In the genomic region with DNA sequence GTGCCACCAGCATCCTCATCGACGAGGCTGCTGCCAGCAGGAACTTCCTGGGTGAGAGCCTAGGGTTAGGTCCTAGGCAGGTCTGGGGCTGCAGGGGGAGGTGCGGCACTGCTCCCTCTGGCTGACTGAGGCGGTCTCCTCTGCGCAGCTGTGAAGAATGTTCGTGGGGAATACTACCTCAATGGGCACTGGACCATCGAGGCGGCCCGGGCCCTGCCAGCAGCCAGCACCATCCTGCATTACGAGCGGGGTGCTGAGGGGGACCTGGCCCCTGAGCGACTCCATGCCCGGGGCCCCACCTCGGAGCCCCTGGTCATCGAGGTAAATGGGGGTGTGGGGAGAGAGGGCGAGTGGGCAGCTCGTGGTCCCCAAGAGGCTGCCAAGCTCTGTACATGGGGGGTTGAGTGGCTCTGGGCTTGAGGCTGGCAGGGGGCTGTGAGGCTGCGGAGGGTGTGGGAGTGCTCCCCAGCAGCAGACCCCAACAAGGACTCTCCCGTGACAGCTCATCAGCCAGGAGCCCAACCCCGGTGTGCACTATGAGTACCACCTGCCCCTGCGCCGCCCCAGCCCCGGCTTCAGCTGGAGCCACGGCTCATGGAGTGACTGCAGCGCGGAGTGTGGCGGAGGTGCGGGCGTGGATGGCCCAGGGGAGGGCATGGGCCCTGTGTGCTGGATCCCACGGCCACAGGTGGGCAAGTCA, we compare ENCODE assay signal across 24 cellular contexts. TPM values are rescaled to one million over a fixed set of nuclear protein-coding genes. Genes with fewer than 3 reads are reported as not detected.
DNase-seq lines count a peak whose midpoint lies in the region; ATAC-seq, FAIRE-seq and TF ChIP-seq lines count a peak whose summit lies in the region.
"Had no signal": no experiment of that assay in that cellular context is flagged by ENCODE, and none has a peak within 500 bp of the region (broad histone marks: within the 10 kb centered on the region; RNA-seq: fewer than 3 reads in every experiment).

No MANE protein-coding gene starts in this region.

- no peak overlapping the region for H3K23ac ChIP-seq in H1 (ENCODE audit: insufficient read length)

- WGBS in H1 (ENCODE audit: extremely low coverage in 1 of 2, insufficient coverage in 1 of 2, insufficient read length in 1 of 2, insufficient replicate concordance in 2 of 2, low coverage in 1 of 2, low lambda C conversion rate in 2 of 2, missing lambda C conversion rate in 1 of 2), 2 experiments = 92% methylated on average over 28 of the region's 30 CpGs; no CpG with 5 or more reads in 1 of the 2 experiments
- 89 to 93% (median 92%) methylated on average over 20 to 30 of the region's 30 CpGs for WGBS in stomach, 5 donors

- peaks cover 0 to 14% (median 0%) of the 10 kb centered on the region in 11 experiments; a peak in 3 of 22 replicates for H4K20me1 ChIP-seq in BLaER1 treated with 17β-estradiol and CSF1 and Interleukin-3, amounts not matched to agents 10 nM and 100 nM
- H4K20me1 ChIP-seq in H1 (replicated peaks in 1 of 2; ENCODE audit: control insufficient read depth in 1 of 2, insufficient read depth in 2 of 2, low read length in 2 of 2) = peaks cover 0 to 5% of the 10 kb centered on the region in 2 experiments

- no peak overlapping the region for H3K4ac ChIP-seq in H1 (replicated peaks; ENCODE audit: insufficient read length, low read depth, low read length)

- no peak overlapping the region for H2AK5ac ChIP-seq in H1 (ENCODE audit: low read depth, low read length)

- H3K9me3 Mint-ChIP-seq in naive thymus-derived CD4-positive, alpha-beta T cell = peaks cover 0 to 2% (median 0%) of the 10 kb centered on the region in 11 donors

- no peak for TF ChIP-seq CTCF in H1 (IDR thresholded peaks at IDR 0.05; ENCODE audit: control extremely low read depth in 1 of 3, insufficient read depth in 1 of 3, low read depth in 1 of 3, low read length in 3 of 3)
- no peak for TF ChIP-seq CTCF in stomach (IDR thresholded peaks at IDR 0.05)

- H3K79me1 ChIP-seq in H1 (ENCODE audit: low read depth, low read length) = no peaks in the 10 kb centered on the region

- no peaks in the 10 kb centered on the region for H3K36me3 ChIP-seq in BLaER1 treated with 17β-estradiol and CSF1 and Interleukin-3, amounts not matched to agents 10 nM and 100 nM
- H3K36me3 ChIP-seq in H1 (ENCODE audit: control insufficient read depth in 2 of 4, insufficient read depth in 4 of 4, low read length in 3 of 4) = peaks cover 0 to 11% (median 6%) of the 10 kb centered on the region in 4 experiments; a peak in 5 of 8 replicates
- no peaks in the 10 kb centered on the region for H3K36me3 ChIP-seq in naive thymus-derived CD4-positive, alpha-beta T cell (ENCODE audit: control insufficient read depth in 2 of 3, insufficient read depth in 3 of 3, low read length in 3 of 3)
- H3K36me3 ChIP-seq in stomach = peaks cover 0 to 65% (median 22%) of the 10 kb centered on the region in 4 donors

- peak; percentile 32 for ATAC-seq in naive thymus-derived CD4-positive, alpha-beta T cell
- ATAC-seq: A549 had no signal

- no peak overlapping the region for H4K5ac ChIP-seq in H1 (ENCODE audit: insufficient read length, low read depth, low read length)

- peak overlapping the region; percentile 46; the same call in 1 of the 2 replicates for H4K8ac ChIP-seq in H1 (ENCODE audit: extremely low read depth, insufficient read depth, low read length)

- H2BK12ac ChIP-seq in H1 (ENCODE audit: low read depth, low read length) = no peak overlapping the region

- H3K27me3 ChIP-seq in BLaER1 treated with 17β-estradiol and CSF1 and Interleukin-3, amounts not matched to agents 10 nM and 100 nM = peaks cover 0 to 13% (median 10%) of the 10 kb centered on the region in 11 experiments; a peak in 19 of 22 replicates
- H3K27me3 ChIP-seq in H1 (replicated peaks in 1 of 4; ENCODE audit: control insufficient read depth in 3 of 4, extremely low read depth in 1 of 4, insufficient read depth in 3 of 4, low read length in 3 of 4) (no peaks in the 10 kb centered on the region), stomach (no peaks in the 10 kb centered on the region)
- no peaks in the 10 kb centered on the region for H3K27me3 ChIP-seq in naive thymus-derived CD4-positive, alpha-beta T cell (ENCODE audit: control insufficient read depth in 2 of 2, insufficient read depth in 2 of 2, low read length in 2 of 2)

- H2AFZ ChIP-seq in H1 (ENCODE audit: low read length) = no peak overlapping the region

- TF ChIP-seq EP300 in H1 (IDR thresholded peaks at IDR 0.05; ENCODE audit: borderline replicate concordance in 1 of 2, low read depth in 2 of 2, low read length in 2 of 2) (no peak), stomach (IDR thresholded peaks at IDR 0.05) (no peak)

- H3K9me3 ChIP-seq in BLaER1 treated with 17β-estradiol and CSF1 and Interleukin-3, amounts not matched to agents 10 nM and 100 nM (replicated peaks in 1 of 11) = no peaks in the 10 kb centered on the region
- H3K9me3 ChIP-seq in H1 (ENCODE audit: insufficient read depth in 2 of 2, low read depth in 1 of 2, low read length in 1 of 2) (no peaks in the 10 kb centered on the region), stomach (no peaks in the 10 kb centered on the region)
- H3K9me3 ChIP-seq in naive thymus-derived CD4-positive, alpha-beta T cell (ENCODE audit: control insufficient read depth in 2 of 3, low read length in 3 of 3) = no peaks in the 10 kb centered on the region
- H3K9me3 ChIP-seq: A549 had no signal

- no peak overlapping the region for H3K4me3 ChIP-seq in BLaER1 treated with 17β-estradiol and CSF1 and Interleukin-3, amounts not matched to agents 10 nM and 100 nM
- H3K4me3 ChIP-seq in H1 (ENCODE audit: extremely low read depth in 1 of 4, insufficient read depth in 2 of 4, low read depth in 3 of 4, low read length in 4 of 4) (no peak overlapping the region), stomach (no peak overlapping the region)
- no peak overlapping the region for H3K4me3 ChIP-seq in naive thymus-derived CD4-positive, alpha-beta T cell (ENCODE audit: low read length)
- H3K4me3 ChIP-seq: A549 had no signal

- no peak for TF ChIP-seq RAD21 in H1 (IDR thresholded peaks at IDR 0.05 in 1 of 2, conservative IDR thresholded peaks at IDR 0.05 in 1 of 2; ENCODE audit: low read depth in 2 of 2, low read length in 2 of 2)

- FAIRE-seq in H1 (lab: Jason Lieb, UNC) (no peak), urothelium cell line (lab: Jason Lieb, UNC) (peak; percentile 77)
- FAIRE-seq: A549, GM12891, H54 had no signal

- no peak overlapping the region for H3K27ac Mint-ChIP-seq in naive thymus-derived CD4-positive, alpha-beta T cell
- H3K27ac Mint-ChIP-seq: CD8-positive, alpha-beta memory T cell had no signal

- no peak overlapping the region for H3K18ac ChIP-seq in H1 (ENCODE audit: extremely low read depth, low read length)

- POLR2A ChIA-PET in H1 (lab: Charles Lee; ENCODE audit: partially characterized antibody) = interaction anchor here (1.0 to 4.4 kb wide), 3 partner anchors 13 to 16 kb away, joined by 3 to 21 read pairs (median 3); no protein-coding TSS in a partner anchor
- POLR2A ChIA-PET in naive thymus-derived CD4-positive, alpha-beta T cell (lab: Charles Lee) = no interaction called here

- H3K27ac ChIP-seq in BLaER1 treated with 17β-estradiol and CSF1 and Interleukin-3, amounts not matched to agents 10 nM and 100 nM = no peak overlapping the region
- H3K27ac ChIP-seq in H1 (ENCODE audit: low read depth, low read length) (no peak overlapping the region), stomach (no peak overlapping the region)
- no peak overlapping the region for H3K27ac ChIP-seq in naive thymus-derived CD4-positive, alpha-beta T cell (ENCODE audit: low read depth, low read length)
- H3K27ac ChIP-seq: A549, C4-2B had no signal

- H3K4me1 Mint-ChIP-seq in naive thymus-derived CD4-positive, alpha-beta T cell = peaks cover 5 to 15% (median 10%) of the 10 kb centered on the region in 7 donors

- DNase-seq in H1 (ENCODE audit: low read depth in 1 of 2, low spot score in 2 of 2) (no peak), urothelium cell line (ENCODE audit: low spot score) (no peak), SKM-1 (lab: John Stamatoyannopoulos, UW; ENCODE audit: unreplicated experiment) (no peak), stomach (no peak), DMS153 (lab: John Stamatoyannopoulos, UW) (no peak)
- no peak for DNase-seq in naive thymus-derived CD4-positive, alpha-beta T cell
- DNase-seq: AML-193, DMS 273 treated with DMSO at 0.1 percent for 48 hours, DMS79 treated with DMSO at 0.1 percent for 48 hours, GF-D8, Karpas-422, NCI-H1417 treated with DMSO at 0.1 percent for 48 hours, NCI-H1694 treated with DMSO at 0.1 percent for 48 hours, NCI-H2081, NCI-H226, NCI-H510A, RPMI8226, SHP77 treated with DMSO at 0.1 percent for 48 hours had no signal

- no peak overlapping the region for H2BK5ac ChIP-seq in H1 (ENCODE audit: low read depth, low read length)

- no peaks in the 10 kb centered on the region; the same call in 1 of the 2 replicates for H3K23me2 ChIP-seq in H1 (ENCODE audit: low read depth, low read length)

- H3K4me3 Mint-ChIP-seq in naive thymus-derived CD4-positive, alpha-beta T cell = no peak overlapping the region
- H3K4me3 Mint-ChIP-seq: CD8-positive, alpha-beta memory T cell had no signal

- H2BK20ac ChIP-seq in H1 (ENCODE audit: low read length) = no peak overlapping the region

- no peak overlapping the region for H3K9ac ChIP-seq in BLaER1 treated with 17β-estradiol and CSF1 and Interleukin-3, amounts not matched to agents 10 nM and 100 nM
- H3K9ac ChIP-seq in H1 (replicated peaks in 1 of 4; ENCODE audit: extremely low read depth in 1 of 4, low read depth in 3 of 4, low read length in 3 of 4) = no peak overlapping the region

- no peaks in the 10 kb centered on the region; a peak in 1 of 4 replicates for H3K79me2 ChIP-seq in H1 (ENCODE audit: control insufficient read depth in 1 of 2, insufficient read depth in 2 of 2, low read length in 2 of 2)

- H3K14ac ChIP-seq in H1 (ENCODE audit: insufficient read length) = no peak overlapping the region

- no peak overlapping the region for H3K56ac ChIP-seq in H1 (replicated peaks; ENCODE audit: insufficient read length, low read depth, low read length)

- intact Hi-C loops in naive thymus-derived CD4-positive, alpha-beta T cell (cut with micrococcal nuclease) = no loop called here
- intact Hi-C loops in stomach (cut with DNase I; ENCODE audit: low total_unique reads) = no loop called here

- peak overlapping the region in 8 of 11 experiments; percentile 73 to 97 (median 90); a peak in 16 of 22 replicates for H3K4me2 ChIP-seq in BLaER1 treated with 17β-estradiol and CSF1 and Interleukin-3, amounts not matched to agents 10 nM and 100 nM
- no peak overlapping the region for H3K4me2 ChIP-seq in H1 (ENCODE audit: insufficient read depth in 1 of 2, low read depth in 2 of 2, low read length in 2 of 2)
- H3K4me2 ChIP-seq: A549 had no signal

- no peak overlapping the region for H2BK120ac ChIP-seq in H1 (replicated peaks; ENCODE audit: low read depth, low read length)

- CTCF ChIA-PET in H1 (lab: Charles Lee; ENCODE audit: partially characterized antibody) = interaction anchor here (1.5 to 2.4 kb wide), 2 partner anchors 20 to 26 kb away, joined by 3 to 10 read pairs; no protein-coding TSS in a partner anchor
- CTCF ChIA-PET in naive thymus-derived CD4-positive, alpha-beta T cell (lab: Charles Lee) = no interaction called here

- peaks cover 0 to 9% (median 3%) of the 10 kb centered on the region in 5 donors for H3K27me3 Mint-ChIP-seq in naive thymus-derived CD4-positive, alpha-beta T cell

- no peak overlapping the region for H4K91ac ChIP-seq in H1 (replicated peaks; ENCODE audit: insufficient read length, low read length)

- H3K4me1 ChIP-seq in BLaER1 treated with 17β-estradiol and CSF1 and Interleukin-3, amounts not matched to agents 10 nM and 100 nM = peaks cover 44 to 59% (median 52%) of the 10 kb centered on the region in 10 experiments
- H3K4me1 ChIP-seq in H1 (replicated peaks in 1 of 4; ENCODE audit: control insufficient read depth in 3 of 4, insufficient read depth in 4 of 4, low read length in 3 of 4) (no peaks in the 10 kb centered on the region; a peak in 1 of 7 replicates), stomach (peaks cover 0 to 2% (median 0%) of the 10 kb centered on the region in 4 donors)
- no peaks in the 10 kb centered on the region for H3K4me1 ChIP-seq in naive thymus-derived CD4-positive, alpha-beta T cell (ENCODE audit: control insufficient read depth in 2 of 2, insufficient read depth in 2 of 2, low read length in 2 of 2)
- H3K4me1 ChIP-seq: A549 had no signal

- H3K36me3 Mint-ChIP-seq in naive thymus-derived CD4-positive, alpha-beta T cell = peaks cover 0 to 2% (median 0%) of the 10 kb centered on the region in 5 donors
- H3K36me3 Mint-ChIP-seq: CD8-positive, alpha-beta memory T cell had no signal

- TF ChIP-seq POLR2A in H1 (IDR thresholded peaks at IDR 0.05; ENCODE audit: control extremely low read depth in 1 of 2, low read depth in 2 of 2, low read length in 2 of 2) = no peak
- TF ChIP-seq POLR2A in stomach (IDR thresholded peaks at IDR 0.05) = no peak

- H2BK15ac ChIP-seq in H1 (ENCODE audit: low read length) = no peak overlapping the region

RNA-seq across cellular contexts. Expression of gene PAPLN, which starts 14.4 kb away (rescaled TPM):
- total RNA-seq in H1 (2021; fragmentation: NEBNext Ultra II Directional; extraction: Animal tissue kit (Norgen Biotek cat#: 25700)) = 14.8 and 15.9 TPM in 2 replicates
- polyA plus RNA-seq in H1 (2011; rRNA removed) (25.6 and 33.7 TPM in 2 replicates), stomach (1 to 10 TPM; 1.1 to 5.4 (median 2.6) TPM)
- polyA plus RNA-seq in H1 (2011; cell fraction: cytosol; rRNA removed) = 34.9 TPM
- polyA plus RNA-seq in H1 (2011; cell fraction: nucleus; rRNA removed) = 176 TPM
- polyA plus RNA-seq in H1 (2012, experiment 1 of 2) = 23.8 to 37.0 TPM (median 27.7 TPM) in 4 replicates
- 10.2 TPM for polyA plus RNA-seq in H1 (2012, experiment 2 of 2)
- polyA plus RNA-seq in H1 (2013, experiment 1 of 2) = 4.1 TPM
- polyA plus RNA-seq in H1 (2013, experiment 2 of 2) = 3.1 TPM
- polyA minus RNA-seq in H1 (2011; rRNA and poly(A)+ RNA removed) = 22.0 and 24.4 TPM in 2 replicates
- polyA minus RNA-seq in H1 (2011; cell fraction: cytosol; rRNA and poly(A)+ RNA removed) = 22.1 TPM
- polyA minus RNA-seq in H1 (2011; cell fraction: nucleus; rRNA and poly(A)+ RNA removed) = 58.7 TPM
- total RNA-seq in naive thymus-derived CD4-positive, alpha-beta T cell = 1 to 10 TPM in 2 of 5 experiments, under 1 TPM in 3; 0.08 to 1.4 (median 0.41) TPM
- under 1 TPM; 0.44 to 0.48 TPM for polyA plus RNA-seq in naive thymus-derived CD4-positive, alpha-beta T cell
- total RNA-seq in stomach = 10 to 100 TPM in 3 of 5 donors, 1 to 10 TPM in 2; 7.7 to 53.1 (median 18.0) TPM

Comparison
In these comparisons a context has a peak if more than half of its experiments do, and no peak if none do; other contexts are left out.
1. H3K4me2 ChIP-seq: peak in BLaER1 treated with 17β-estradiol and CSF1 and Interleukin-3, amounts not matched to agents 10 nM and 100 nM (8 of 11); none in H1 (0 of 2).